Comparison of ENCODE assay signal across 1 cellular context in the genomic region with DNA sequence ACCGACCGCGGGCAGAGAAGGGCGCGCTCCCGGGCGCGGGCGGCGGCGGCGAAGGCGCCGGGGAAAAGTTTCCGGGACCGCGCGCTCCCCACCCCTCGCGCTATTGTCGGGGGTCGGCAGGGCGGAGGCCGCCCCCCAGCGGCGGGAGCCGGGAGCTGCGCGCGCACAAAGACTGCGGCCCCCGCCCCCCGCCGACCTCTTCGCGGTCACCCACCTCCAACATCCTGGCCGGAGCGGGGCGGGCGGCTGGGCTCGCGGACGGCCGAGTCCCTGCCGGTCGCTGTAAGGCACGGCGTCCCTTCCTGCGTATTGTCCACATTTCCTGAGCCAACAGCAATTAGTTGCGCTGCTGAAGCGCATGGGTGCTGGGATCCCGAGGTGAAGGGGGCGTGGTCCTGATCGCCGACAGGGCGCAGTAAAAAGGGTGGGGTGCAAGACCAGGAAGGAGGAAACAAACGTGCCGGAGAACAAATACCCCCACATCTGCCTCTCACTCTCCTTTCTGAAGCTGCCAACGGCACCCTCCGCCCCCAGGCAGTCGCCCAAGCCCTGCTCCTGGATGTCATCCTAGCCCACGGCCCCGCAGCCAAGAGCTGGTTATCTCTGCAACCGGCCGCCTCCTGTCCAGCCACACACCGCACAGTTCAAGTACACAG.
TF ChIP-seq lines count a peak whose summit lies in the region.

Gene TMEM44, minus strand, starts transcription at position 71 of the 656 bp plus-strand sequence. CDS start 204 bp downstream, outside the sequence.

TF ChIP-seq in HCT116, 20 proteins besides CTCF, POLR2A, EP300 and RAD21 (continued from another document):
- TF ChIP-seq REST (IDR thresholded peaks at IDR 0.05; ENCODE audit: low read depth) (no peak), ZNF274 (IDR thresholded peaks at IDR 0.05; ENCODE audit: low read depth, low read length) (no peak), EZH2 (IDR thresholded peaks at IDR 0.05) (no peak), CBX3 (IDR thresholded peaks at IDR 0.05; ENCODE audit: low read depth) (peak; percentile 61; the same call in 1 of the 2 replicates), TCF7L2 (IDR thresholded peaks at IDR 0.05; ENCODE audit: borderline replicate concordance, extremely low read depth, insufficient read depth, insufficient read length) (no peak)
